1 cellular context compared by ENCODE assay signal in the genomic region with DNA sequence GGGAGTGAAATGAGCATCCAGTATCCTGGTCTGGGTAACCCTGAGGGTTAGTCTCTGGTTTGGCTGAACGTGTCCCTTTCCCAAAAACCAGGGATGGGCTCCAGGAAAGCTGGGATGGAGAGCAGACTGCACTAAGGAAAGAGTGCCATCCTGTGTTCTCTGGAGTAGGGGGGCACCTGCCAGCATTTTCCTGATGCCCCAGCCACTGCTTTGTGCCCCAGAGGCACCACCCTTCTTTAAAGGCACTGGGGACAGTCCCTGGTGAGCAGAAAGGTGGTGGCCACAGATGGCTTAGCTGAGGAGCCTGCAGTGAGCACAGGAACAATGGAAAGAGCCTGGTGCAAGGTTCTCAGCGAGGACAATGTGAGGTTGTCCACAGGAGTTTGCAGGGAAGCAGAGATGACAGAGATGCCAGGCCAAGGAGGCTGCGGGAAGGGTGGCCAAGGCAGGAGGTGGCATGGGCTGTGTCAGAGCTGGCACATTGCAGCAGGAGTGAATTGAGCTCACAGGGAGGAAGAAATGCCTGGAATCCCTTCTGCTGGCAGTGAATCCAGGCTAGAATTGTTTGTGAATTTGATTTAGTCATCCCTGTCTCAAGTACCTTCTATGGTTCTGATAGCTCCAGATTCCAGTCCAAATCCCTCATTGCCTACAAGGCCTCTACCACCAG.
TF ChIP-seq lines count a peak whose summit lies in the region.

No MANE protein-coding gene starts in this region.

TF ChIP-seq in H1, 55 proteins besides CTCF, POLR2A, EP300 and RAD21:
- TF ChIP-seq, protein P1, sequence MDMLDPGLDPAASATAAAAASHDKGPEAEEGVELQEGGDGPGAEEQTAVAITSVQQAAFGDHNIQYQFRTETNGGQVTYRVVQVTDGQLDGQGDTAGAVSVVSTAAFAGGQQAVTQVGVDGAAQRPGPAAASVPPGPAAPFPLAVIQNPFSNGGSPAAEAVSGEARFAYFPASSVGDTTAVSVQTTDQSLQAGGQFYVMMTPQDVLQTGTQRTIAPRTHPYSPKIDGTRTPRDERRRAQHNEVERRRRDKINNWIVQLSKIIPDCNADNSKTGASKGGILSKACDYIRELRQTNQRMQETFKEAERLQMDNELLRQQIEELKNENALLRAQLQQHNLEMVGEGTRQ (IDR thresholded peaks at IDR 0.05; ENCODE audit: low read length) = no peak
- TF ChIP-seq RFX5 (IDR thresholded peaks at IDR 0.05; ENCODE audit: borderline replicate concordance, low read depth, low read length) (no peak), JUN (IDR thresholded peaks at IDR 0.05; ENCODE audit: low read depth, low read length) (no peak), GTF2F1 (IDR thresholded peaks at IDR 0.05; ENCODE audit: borderline replicate concordance, low read depth, low read length) (no peak), KDM1A (IDR thresholded peaks at IDR 0.05; ENCODE audit: borderline replicate concordance, low read length) (no peak), EZH2 (IDR thresholded peaks at IDR 0.05; ENCODE audit: low read depth, low read length, severe bottlenecking) (no peak), BACH1 (IDR thresholded peaks at IDR 0.05; ENCODE audit: low read length) (no peak)
- TF ChIP-seq, protein P2, sequence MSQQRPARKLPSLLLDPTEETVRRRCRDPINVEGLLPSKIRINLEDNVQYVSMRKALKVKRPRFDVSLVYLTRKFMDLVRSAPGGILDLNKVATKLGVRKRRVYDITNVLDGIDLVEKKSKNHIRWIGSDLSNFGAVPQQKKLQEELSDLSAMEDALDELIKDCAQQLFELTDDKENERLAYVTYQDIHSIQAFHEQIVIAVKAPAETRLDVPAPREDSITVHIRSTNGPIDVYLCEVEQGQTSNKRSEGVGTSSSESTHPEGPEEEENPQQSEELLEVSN (IDR thresholded peaks at IDR 0.05) = no peak
